In genomic region chr12:3278681-3279414, GRCh38 we compare ENCODE assay signal across 20 cellular contexts.
DNase-seq lines count a peak whose midpoint lies in the region; ATAC-seq, FAIRE-seq and TF ChIP-seq lines count a peak whose summit lies in the region.
"Had no signal": no experiment of that assay in that cellular context is flagged by ENCODE, and none has a peak within 500 bp of the region (broad histone marks: within the 10 kb centered on the region; RNA-seq: fewer than 3 reads in every experiment).

No MANE protein-coding gene starts in this region.

- TF ChIP-seq CTCF in Caco-2 (IDR thresholded peaks at IDR 0.05; ENCODE audit: insufficient read depth in 1 of 2, low read depth in 1 of 2, low read length in 1 of 2, severe bottlenecking in 1 of 2, unreplicated experiment in 1 of 2) (no peak), H1 (IDR thresholded peaks at IDR 0.05; ENCODE audit: control extremely low read depth in 1 of 3, insufficient read depth in 1 of 3, low read depth in 1 of 3, low read length in 3 of 3) (peak in 1 of 3 experiments; percentile 11; a peak in 1 of 4 replicates), neural crest cell (conservative IDR thresholded peaks at IDR 0.05) (no peak)

- FAIRE-seq in H1 (lab: Jason Lieb, UNC), result no peak
- FAIRE-seq: GM12892 had no signal

- WGBS in H1 (ENCODE audit: extremely low coverage in 1 of 2, insufficient coverage in 1 of 2, insufficient read length in 1 of 2, insufficient replicate concordance in 2 of 2, low coverage in 1 of 2, low lambda C conversion rate in 2 of 2, missing lambda C conversion rate in 1 of 2), 2 experiments, result 93% methylated on average over 5 of the region's 5 CpGs; no CpG with 5 or more reads in 1 of the 2 experiments

- no peak overlapping the region for H4K5ac ChIP-seq in H1 (ENCODE audit: insufficient read length, low read depth, low read length)

- H2BK15ac ChIP-seq in H1 (ENCODE audit: low read length), result no peak overlapping the region

- H3K9ac ChIP-seq in H1 (replicated peaks in 1 of 4; ENCODE audit: extremely low read depth in 1 of 4, low read depth in 3 of 4, low read length in 3 of 4), result no peak overlapping the region

- no peak overlapping the region for H3K4me2 ChIP-seq in H1 (ENCODE audit: insufficient read depth in 1 of 2, low read depth in 2 of 2, low read length in 2 of 2)
- H3K4me2 ChIP-seq: PC-9 had no signal

- H3K36me3 Mint-ChIP-seq in Caco-2 (ENCODE audit: insufficient read depth, unreplicated experiment) (peaks cover 4% of the 10 kb centered on the region), neural crest cell (ENCODE audit: low read depth) (no peaks in the 10 kb centered on the region)

- H3K4me1 Mint-ChIP-seq in Caco-2 (ENCODE audit: low read depth, unreplicated experiment) (no peaks in the 10 kb centered on the region), neural crest cell (peaks cover 4% of the 10 kb centered on the region)

- no TSS peak for BruUV-seq in Caco-2 (replicated peaks; lab: Mats Ljungman, UMichigan)

- H4K8ac ChIP-seq in H1 (ENCODE audit: extremely low read depth, insufficient read depth, low read length), result no peak overlapping the region; the same call in 1 of the 2 replicates

- peak overlapping the region; percentile 9; the same call in 1 of the 2 replicates for H2BK5ac ChIP-seq in H1 (ENCODE audit: low read depth, low read length)

- H3K9me3 ChIP-seq in Caco-2 (no peaks in the 10 kb centered on the region), H1 (ENCODE audit: insufficient read depth in 2 of 2, low read depth in 1 of 2, low read length in 1 of 2) (no peaks in the 10 kb centered on the region)
- H3K9me3 ChIP-seq: MG63, SJSA1 had no signal

- no peaks in the 10 kb centered on the region for H3K23me2 ChIP-seq in H1 (ENCODE audit: low read depth, low read length)

- H2BK20ac ChIP-seq in H1 (ENCODE audit: low read length), result no peak overlapping the region

- TF ChIP-seq EP300 in H1 (IDR thresholded peaks at IDR 0.05; ENCODE audit: borderline replicate concordance in 1 of 2, low read depth in 2 of 2, low read length in 2 of 2), result no peak

- H3K14ac ChIP-seq in H1 (ENCODE audit: insufficient read length), result no peak overlapping the region

- H3K4me3 ChIP-seq in Caco-2 (ENCODE audit: low read depth, low read length), result no peak overlapping the region
- H3K4me3 ChIP-seq in H1 (ENCODE audit: extremely low read depth in 1 of 4, insufficient read depth in 2 of 4, low read depth in 3 of 4, low read length in 4 of 4), result no peak overlapping the region
- H3K4me3 ChIP-seq: MG63, PC-9, SJSA1 had no signal

- no peaks in the 10 kb centered on the region for H3K27me3 ChIP-seq in Caco-2 (replicated peaks; ENCODE audit: control insufficient read depth, insufficient read depth, low read length)
- no peaks in the 10 kb centered on the region for H3K27me3 ChIP-seq in H1 (replicated peaks in 1 of 4; ENCODE audit: control insufficient read depth in 3 of 4, extremely low read depth in 1 of 4, insufficient read depth in 3 of 4, low read length in 3 of 4)
- H3K27me3 ChIP-seq: MG63, SJSA1 had no signal

- no peak overlapping the region for H4K91ac ChIP-seq in H1 (replicated peaks; ENCODE audit: insufficient read length, low read length)

- no peak overlapping the region for H3K4me3 Mint-ChIP-seq in Caco-2 (ENCODE audit: unreplicated experiment)
- no peak overlapping the region for H3K4me3 Mint-ChIP-seq in neural crest cell
- H3K4me3 Mint-ChIP-seq: CD4-positive, alpha-beta T cell had no signal

- no peak overlapping the region for H3K18ac ChIP-seq in H1 (ENCODE audit: extremely low read depth, low read length)

- H3K79me2 ChIP-seq in H1 (ENCODE audit: control insufficient read depth in 1 of 2, insufficient read depth in 2 of 2, low read length in 2 of 2), result no peaks in the 10 kb centered on the region

- H4K20me1 ChIP-seq in H1 (replicated peaks in 1 of 2; ENCODE audit: control insufficient read depth in 1 of 2, insufficient read depth in 2 of 2, low read length in 2 of 2), result peaks cover 0 to 3% of the 10 kb centered on the region in 2 experiments

- CTCF ChIA-PET in Caco-2 (lab: Charles Lee) (interaction anchor here (0.8 to 1.9 kb wide), 2 partner anchors 21 to 35 kb away, joined by 3 to 6 read pairs; no protein-coding TSS in a partner anchor), H1 (lab: Charles Lee; ENCODE audit: partially characterized antibody) (interaction anchor here (0.6 to 16.9 kb wide), 17 partner anchors 9 to 1000 kb away, joined by 3 to 361 read pairs (median 4); no protein-coding TSS in a partner anchor)

- H3K27me3 Mint-ChIP-seq in Caco-2 (ENCODE audit: insufficient read depth, unreplicated experiment), result no peaks in the 10 kb centered on the region
- H3K27me3 Mint-ChIP-seq in neural crest cell (ENCODE audit: low read depth), result no peaks in the 10 kb centered on the region

- no peak for TF ChIP-seq POLR2A in H1 (IDR thresholded peaks at IDR 0.05; ENCODE audit: control extremely low read depth in 1 of 2, low read depth in 2 of 2, low read length in 2 of 2)

- H3K4ac ChIP-seq in H1 (replicated peaks; ENCODE audit: insufficient read length, low read depth, low read length), result no peak overlapping the region

- no peak for DNase-seq in Caco-2
- DNase-seq in HPDE6-E6E7 (ENCODE audit: extremely low spot score), result peak; percentile 20
- no peak for DNase-seq in H1 (ENCODE audit: low read depth in 1 of 2, low spot score in 2 of 2)
- no peak for DNase-seq in neural crest cell (ENCODE audit: low read depth, low spot score)
- DNase-seq in DMS79 (lab: John Stamatoyannopoulos, UW), result no peak
- DNase-seq: AML-193; Calu3; CD4-positive, alpha-beta T cell; DND-41; MG63; NCI-H1092; NCI-H146; NCI-H2081; NCI-H510A treated with DMSO at 0.1 percent for 48 hours; NCI-H82; PC-9 had no signal

- POLR2A ChIA-PET in Caco-2 (lab: Charles Lee), result no interaction called here
- POLR2A ChIA-PET in H1 (lab: Charles Lee; ENCODE audit: partially characterized antibody), result no interaction called here

- H2AK5ac ChIP-seq in H1 (ENCODE audit: low read depth, low read length), result no peak overlapping the region

- H3K56ac ChIP-seq in H1 (replicated peaks; ENCODE audit: insufficient read length, low read depth, low read length), result no peak overlapping the region

- intact Hi-C loops in Caco-2 (cut with micrococcal nuclease; ENCODE audit: unreplicated experiment), result no loop called here

- H3K23ac ChIP-seq in H1 (ENCODE audit: insufficient read length), result no peak overlapping the region

- H3K79me1 ChIP-seq in H1 (ENCODE audit: low read depth, low read length), result no peaks in the 10 kb centered on the region

- H3K36me3 ChIP-seq in Caco-2 (ENCODE audit: control insufficient read depth, insufficient read depth, low read length), result peaks cover 1% of the 10 kb centered on the region; the same call in 1 of the 2 replicates
- no peaks in the 10 kb centered on the region for H3K36me3 ChIP-seq in H1 (ENCODE audit: control insufficient read depth in 2 of 4, insufficient read depth in 4 of 4, low read length in 3 of 4)
- H3K36me3 ChIP-seq: MG63, SJSA1 had no signal

- H3K9me3 Mint-ChIP-seq in Caco-2 (ENCODE audit: unreplicated experiment), result no peaks in the 10 kb centered on the region
- no peaks in the 10 kb centered on the region for H3K9me3 Mint-ChIP-seq in neural crest cell
- H3K9me3 Mint-ChIP-seq: CD4-positive, alpha-beta T cell had no signal

- H2BK12ac ChIP-seq in H1 (ENCODE audit: low read depth, low read length), result no peak overlapping the region

- H3K4me1 ChIP-seq in Caco-2, result no peaks in the 10 kb centered on the region
- peaks cover 0 to 14% (median 10%) of the 10 kb centered on the region in 4 experiments; a peak in 5 of 7 replicates for H3K4me1 ChIP-seq in H1 (replicated peaks in 1 of 4; ENCODE audit: control insufficient read depth in 3 of 4, insufficient read depth in 4 of 4, low read length in 3 of 4)
- H3K4me1 ChIP-seq: SJSA1 had no signal

- no peak overlapping the region for H3K27ac ChIP-seq in H1 (ENCODE audit: low read depth, low read length)
- H3K27ac ChIP-seq: PC-9, SJSA1 had no signal

- peak overlapping the region; percentile 10 for H3K27ac Mint-ChIP-seq in Caco-2 (ENCODE audit: unreplicated experiment)
- H3K27ac Mint-ChIP-seq in neural crest cell (ENCODE audit: unreplicated experiment), result peak overlapping the region; percentile 85
- H3K27ac Mint-ChIP-seq: CD4-positive, alpha-beta T cell had no signal

- ATAC-seq in GM21515 (IDR thresholded peaks at IDR 0.05; ENCODE audit: unreplicated experiment) (no peak), GM18868 (IDR thresholded peaks at IDR 0.05; ENCODE audit: unreplicated experiment) (no peak)

- TF ChIP-seq RAD21 in H1 (IDR thresholded peaks at IDR 0.05 in 1 of 2, conservative IDR thresholded peaks at IDR 0.05 in 1 of 2; ENCODE audit: low read depth in 2 of 2, low read length in 2 of 2), result no peak

- H2AFZ ChIP-seq in H1 (ENCODE audit: low read length), result no peak overlapping the region
- H2AFZ ChIP-seq: PC-9 had no signal

- H2BK120ac ChIP-seq in H1 (replicated peaks; ENCODE audit: low read depth, low read length), result no peak overlapping the region

TF ChIP-seq in H1, 55 proteins besides CTCF, POLR2A, EP300 and RAD21 (continues in another document):
- TF ChIP-seq NRF1 (IDR thresholded peaks at IDR 0.05; ENCODE audit: low read depth, low read length) (no peak), RNF2 (IDR thresholded peaks at IDR 0.05; ENCODE audit: borderline replicate concordance, low read depth, low read length, missing control alignments, poor library complexity, severe bottlenecking) (no peak), SIX5 (IDR thresholded peaks at IDR 0.05; ENCODE audit: low read depth, low read length) (no peak), SRF (IDR thresholded peaks at IDR 0.05; ENCODE audit: low read depth, low read length) (no peak), RFX5 (IDR thresholded peaks at IDR 0.05; ENCODE audit: borderline replicate concordance, low read depth, low read length) (no peak), FOSL1 (IDR thresholded peaks at IDR 0.05; ENCODE audit: insufficient read depth, low read depth, low read length) (no peak), TEAD4 (IDR thresholded peaks at IDR 0.05; ENCODE audit: low read depth, low read length) (no peak), SUZ12 (IDR thresholded peaks at IDR 0.05; ENCODE audit: low read length) (no peak), SP4 (IDR thresholded peaks at IDR 0.05; ENCODE audit: low read length) (no peak), JUND (IDR thresholded peaks at IDR 0.05; ENCODE audit: low read length) (no peak), ASH2L (IDR thresholded peaks at IDR 0.05; ENCODE audit: low read length) (no peak), SIRT6 (IDR thresholded peaks at IDR 0.05; ENCODE audit: low read length) (no peak), ZNF274 (IDR thresholded peaks at IDR 0.05; ENCODE audit: borderline replicate concordance, extremely low read depth, low read length) (no peak), CTBP2 (IDR thresholded peaks at IDR 0.05; ENCODE audit: borderline replicate concordance, insufficient read depth, insufficient read length, low read length) (no peak), JUN (IDR thresholded peaks at IDR 0.05; ENCODE audit: low read depth, low read length) (no peak)
